In genomic region chr9:79600466-79600865, GRCh38 we compare ENCODE assay signal across 23 cellular contexts.
"Had no signal": no experiment of that assay in that cellular context is flagged by ENCODE, and none has a peak within 500 bp of the region (broad histone marks: within the 10 kb centered on the region; RNA-seq: fewer than 3 reads in every experiment).

No MANE protein-coding gene starts in this region.

- H3K27me3 ChIP-seq: breast epithelium, SJSA1 had no signal

- DNase-seq: activated CD4-positive, alpha-beta T cell treated with anti-CD3 and anti-CD28 coated beads for 4 hours; activated CD8-positive, alpha-beta memory T cell treated with anti-CD3 and anti-CD28 coated beads, Interleukin-2, amount 50 U/mL, for 4 hours; activated CD8-positive, alpha-beta T cell treated with anti-CD3 and anti-CD28 coated beads for 36 hours; activated gamma-delta T cell treated with Interleukin-2 at 50 U/mL for 16 hours; activated naive CD4-positive, alpha-beta T cell treated with anti-CD3 and anti-CD28 coated beads, Interleukin-2, amount 10 ng/mL, durations not matched to agents 7 days and 5 days; activated naive CD8-positive, alpha-beta T cell treated with anti-CD3 and anti-CD28 coated beads for 36 hours; activated T-cell treated with anti-CD3 and anti-CD28 coated beads, Interleukin-2, amount 50 U/mL, for 72 hours; KG1; MV-4-11; NCI-H1092 treated with DMSO at 0.1 percent for 48 hours; NCI-H1417 treated with DMSO at 0.1 percent for 48 hours; NCI-H1694 treated with DMSO at 0.1 percent for 48 hours; NCI-H2081; NCI-H446; NCI-H524; PC-3; SHP77; SW 1271 had no signal

- H3K4me1 ChIP-seq: breast epithelium had no signal

- ATAC-seq: activated CD4-positive, CD25-positive, alpha-beta regulatory T cell treated with anti-CD3 and anti-CD28 coated beads, Interleukin-2, amount 50 U/mL, for 24 hours; activated CD8-positive, alpha-beta T cell treated with anti-CD3 and anti-CD28 coated beads for 36 hours; activated T-cell treated with anti-CD3 and anti-CD28 coated beads, Interleukin-2, amount 50 U/mL, for 72 hours; PC-3; SK-N-SH treated with all-trans-retinoic acid at 6 μM for 48 hours had no signal

- H3K27ac ChIP-seq: breast epithelium, SJSA1 had no signal

- H3K4me3 ChIP-seq: breast epithelium, SJSA1 had no signal

- H3K36me3 ChIP-seq: breast epithelium had no signal

- FAIRE-seq: RCC 7860 had no signal
